In genomic region chr5:178483620-178484019, GRCh38 we compare ENCODE assay signal across 8 cellular contexts.
A peak's percentile ranks its signal among the peaks of the same experiment; 100 is the strongest.
DNase-seq lines count a peak whose midpoint lies in the region; ATAC-seq and TF ChIP-seq lines count a peak whose summit lies in the region.

No MANE protein-coding gene starts in this region.

- CTCF ChIA-PET in GM10248 (lab: Yijun Ruan, JAX), result no interaction called here

- TF ChIP-seq CTCF in GM12865 (IDR thresholded peaks at IDR 0.05; ENCODE audit: insufficient read depth, low read depth, low read length, missing control alignments) (no peak), GM10248 (IDR thresholded peaks at IDR 0.05; ENCODE audit: control extremely low read depth, extremely low read depth, low read depth, missing control alignments) (no peak)

- peaks cover 29% of the 10 kb centered on the region for H3K27me3 Mint-ChIP-seq in central memory CD8-positive, alpha-beta T cell

- no peak overlapping the region for H3K4me3 ChIP-seq in GM12865 (ENCODE audit: low read depth, low read length)

- peak overlapping the region; percentile 2 for H3K4me3 Mint-ChIP-seq in central memory CD8-positive, alpha-beta T cell

- H3K4me1 Mint-ChIP-seq in central memory CD8-positive, alpha-beta T cell, result peaks cover 5% of the 10 kb centered on the region

- no peaks in the 10 kb centered on the region for H3K36me3 Mint-ChIP-seq in central memory CD8-positive, alpha-beta T cell (ENCODE audit: insufficient read depth)

- H3K27ac Mint-ChIP-seq in central memory CD8-positive, alpha-beta T cell (ENCODE audit: low read depth), result no peak overlapping the region

- ATAC-seq in central memory CD8-positive, alpha-beta T cell (replicated peaks; ENCODE audit: extremely low read depth, poor library complexity, severe bottlenecking), result peak; percentile 89
- no peak for ATAC-seq in GM19455 (IDR thresholded peaks at IDR 0.05; ENCODE audit: unreplicated experiment)

- no peaks in the 10 kb centered on the region for H3K9me3 Mint-ChIP-seq in central memory CD8-positive, alpha-beta T cell

- POLR2A ChIA-PET in GM10248 (lab: Yijun Ruan, JAX), result no interaction called here

- peak; percentile 10 for DNase-seq in GM12865 (ENCODE audit: low read depth)
- DNase-seq in activated CD4-positive, alpha-beta T cell treated with anti-CD3 and anti-CD28 coated beads for 4 hours, result peak; percentile 39 to 48
- DNase-seq in central memory CD8-positive, alpha-beta T cell (ENCODE audit: low spot score in 2 of 2), result peak in 1 of 2 donors; percentile 32
- DNase-seq in stimulated activated CD4-positive, alpha-beta T cell treated with anti-CD3 and anti-CD28 coated beads, Interleukin-2, amount 100 ng/mL, for 24 hours, result peak; percentile 30 to 43
- DNase-seq in NCI-H510A treated with DMSO at 0.1 percent for 48 hours (lab: John Stamatoyannopoulos, UW), result no peak
- no peak for DNase-seq in LoVo (ENCODE audit: low spot score)
- no peak for DNase-seq in GM10248 (ENCODE audit: extremely low spot score)

Comparison
In these comparisons a context has a peak if more than half of its experiments do, and no peak if none do; other contexts are left out.
1. DNase-seq: peak in GM12865 (single experiment), activated CD4-positive, alpha-beta T cell treated with anti-CD3 and anti-CD28 coated beads for 4 hours (2 of 2) and stimulated activated CD4-positive, alpha-beta T cell treated with anti-CD3 and anti-CD28 coated beads, Interleukin-2, amount 100 ng/mL, for 24 hours (2 of 2); none in NCI-H510A treated with DMSO at 0.1 percent for 48 hours (single experiment), LoVo (single experiment) and GM10248 (single experiment).